ENCODE assay signal across 1 cellular context in genomic region chr12:56634837-56635538, GRCh38.
TF ChIP-seq lines count a peak whose summit lies in the region.

No MANE protein-coding gene starts in this region.

TF ChIP-seq in HEK293, 187 proteins besides CTCF, POLR2A, EP300 and RAD21 (continued from another document):
- TF ChIP-seq HOXA7 (CRISPR knock-in tag; IDR thresholded peaks at IDR 0.05; ENCODE audit: borderline replicate concordance) (no peak), GLI4 (tag by site-specific recombination; IDR thresholded peaks at IDR 0.05) (no peak), ZNF837 (tag by site-specific recombination; IDR thresholded peaks at IDR 0.05) (no peak), REST (tag by site-specific recombination; IDR thresholded peaks at IDR 0.05) (0 out of 2 replicates have a peak, but pooled peaks have one; percentile 19), ZNF501 (tag by site-specific recombination; IDR thresholded peaks at IDR 0.05) (0 out of 2 replicates have a peak, but pooled peaks have one; percentile 33), ZBTB17 (tag by site-specific recombination; IDR thresholded peaks at IDR 0.05) (peak; percentile 94), SP2 (tag by site-specific recombination; IDR thresholded peaks at IDR 0.05) (peak; percentile 67), ZSCAN30 (tag by site-specific recombination; IDR thresholded peaks at IDR 0.05) (peak; percentile 28; the same call in 1 of the 2 replicates), ZBTB20 (tag by site-specific recombination; IDR thresholded peaks at IDR 0.05) (peak; percentile 10; the same call in 1 of the 2 replicates), GLIS2 (tag by site-specific recombination; IDR thresholded peaks at IDR 0.05) (peak; percentile 81), GFI1B (tag by site-specific recombination; IDR thresholded peaks at IDR 0.05) (no peak)
- TF ChIP-seq, protein P1, sequence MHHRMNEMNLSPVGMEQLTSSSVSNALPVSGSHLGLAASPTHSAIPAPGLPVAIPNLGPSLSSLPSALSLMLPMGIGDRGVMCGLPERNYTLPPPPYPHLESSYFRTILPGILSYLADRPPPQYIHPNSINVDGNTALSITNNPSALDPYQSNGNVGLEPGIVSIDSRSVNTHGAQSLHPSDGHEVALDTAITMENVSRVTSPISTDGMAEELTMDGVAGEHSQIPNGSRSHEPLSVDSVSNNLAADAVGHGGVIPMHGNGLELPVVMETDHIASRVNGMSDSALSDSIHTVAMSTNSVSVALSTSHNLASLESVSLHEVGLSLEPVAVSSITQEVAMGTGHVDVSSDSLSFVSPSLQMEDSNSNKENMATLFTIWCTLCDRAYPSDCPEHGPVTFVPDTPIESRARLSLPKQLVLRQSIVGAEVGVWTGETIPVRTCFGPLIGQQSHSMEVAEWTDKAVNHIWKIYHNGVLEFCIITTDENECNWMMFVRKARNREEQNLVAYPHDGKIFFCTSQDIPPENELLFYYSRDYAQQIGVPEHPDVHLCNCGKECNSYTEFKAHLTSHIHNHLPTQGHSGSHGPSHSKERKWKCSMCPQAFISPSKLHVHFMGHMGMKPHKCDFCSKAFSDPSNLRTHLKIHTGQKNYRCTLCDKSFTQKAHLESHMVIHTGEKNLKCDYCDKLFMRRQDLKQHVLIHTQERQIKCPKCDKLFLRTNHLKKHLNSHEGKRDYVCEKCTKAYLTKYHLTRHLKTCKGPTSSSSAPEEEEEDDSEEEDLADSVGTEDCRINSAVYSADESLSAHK (tag by site-specific recombination; IDR thresholded peaks at IDR 0.05), result peak; percentile 11; the same call in 1 of the 2 replicates
